1 cellular context compared by ENCODE assay signal in the genomic region with DNA sequence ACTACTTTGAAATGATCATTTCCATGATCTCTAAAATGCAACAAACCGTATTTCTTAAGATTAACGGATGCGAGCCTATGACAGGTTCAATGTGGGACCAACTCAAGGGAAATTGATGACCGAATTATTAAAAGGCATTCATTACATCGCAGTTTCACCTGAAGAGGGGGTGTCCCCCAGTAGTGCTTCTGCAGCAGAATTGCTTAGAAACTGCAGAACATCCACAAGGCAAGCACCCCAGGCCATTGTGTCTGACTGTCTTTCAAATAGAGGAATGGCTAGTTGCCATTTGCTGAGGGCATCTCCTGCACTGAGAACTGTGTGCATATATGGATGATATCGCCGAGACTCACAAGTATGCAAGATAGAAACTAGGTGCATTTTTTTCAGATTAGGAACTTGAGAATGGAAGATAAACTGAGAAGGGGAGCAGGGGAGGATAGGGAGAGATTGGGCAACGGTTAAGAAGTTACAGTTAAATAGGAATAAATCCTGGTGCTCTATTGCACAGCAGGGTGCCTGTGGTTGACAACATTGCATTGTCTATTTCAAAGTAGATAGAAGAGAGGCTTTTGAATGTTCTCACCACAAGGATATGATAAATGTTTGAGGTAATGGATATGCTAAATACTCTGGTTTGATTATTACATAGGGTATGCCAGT.
A peak's percentile ranks its signal among the peaks of the same experiment; 100 is the strongest.
TF ChIP-seq lines count a peak whose summit lies in the region.

No MANE protein-coding gene starts in this region.

TF ChIP-seq in GM12878, 131 proteins besides CTCF, POLR2A, EP300 and RAD21 (continued from another document):
- TF ChIP-seq, protein P1, sequence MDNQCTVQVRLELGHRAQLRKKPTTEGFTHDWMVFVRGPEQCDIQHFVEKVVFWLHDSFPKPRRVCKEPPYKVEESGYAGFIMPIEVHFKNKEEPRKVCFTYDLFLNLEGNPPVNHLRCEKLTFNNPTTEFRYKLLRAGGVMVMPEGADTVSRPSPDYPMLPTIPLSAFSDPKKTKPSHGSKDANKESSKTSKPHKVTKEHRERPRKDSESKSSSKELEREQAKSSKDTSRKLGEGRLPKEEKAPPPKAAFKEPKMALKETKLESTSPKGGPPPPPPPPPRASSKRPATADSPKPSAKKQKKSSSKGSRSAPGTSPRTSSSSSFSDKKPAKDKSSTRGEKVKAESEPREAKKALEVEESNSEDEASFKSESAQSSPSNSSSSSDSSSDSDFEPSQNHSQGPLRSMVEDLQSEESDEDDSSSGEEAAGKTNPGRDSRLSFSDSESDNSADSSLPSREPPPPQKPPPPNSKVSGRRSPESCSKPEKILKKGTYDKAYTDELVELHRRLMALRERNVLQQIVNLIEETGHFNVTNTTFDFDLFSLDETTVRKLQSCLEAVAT (IDR thresholded peaks at IDR 0.05): 0 out of 2 replicates have a peak, but pooled peaks have one; percentile 12
- TF ChIP-seq ATF2 (IDR thresholded peaks at IDR 0.05; ENCODE audit: low read length) (0 out of 2 replicates have a peak, but pooled peaks have one; percentile 12), CBFB (IDR thresholded peaks at IDR 0.05; ENCODE audit: low read depth) (0 out of 2 replicates have a peak, but pooled peaks have one; percentile 14), CBX5 (IDR thresholded peaks at IDR 0.05; ENCODE audit: low read depth) (no peak), MEF2A (IDR thresholded peaks at IDR 0.05; ENCODE audit: insufficient read depth, low read depth, low read length) (no peak), IKZF2 (IDR thresholded peaks at IDR 0.05) (0 out of 4 replicates have a peak, but pooled peaks of 1 of the 2 experiments have one; percentile 14), ATF7 (IDR thresholded peaks at IDR 0.05; ENCODE audit: low read depth) (peak; percentile 62)
